In the genomic region with DNA sequence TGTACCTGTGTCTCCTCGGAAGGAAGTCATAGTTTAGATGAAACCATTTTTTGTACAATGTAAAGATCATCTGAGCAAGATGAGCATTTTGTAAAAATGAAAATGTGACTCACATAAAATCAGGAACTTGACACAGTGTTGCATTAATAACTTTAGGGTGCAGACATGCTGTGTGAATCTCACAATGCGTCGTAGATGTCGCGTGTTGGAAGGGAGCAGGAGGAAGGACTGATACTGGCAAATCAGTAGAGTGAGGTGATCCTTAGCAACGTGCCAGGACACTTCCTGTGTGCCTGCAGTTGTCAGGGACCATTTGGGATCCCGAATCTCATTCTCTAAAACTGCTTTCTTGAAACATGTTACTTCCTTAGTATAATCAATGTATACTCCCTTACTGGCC, we compare ENCODE assay signal across 17 cellular contexts.
A peak's percentile ranks its signal among the peaks of the same experiment; 100 is the strongest.
DNase-seq lines count a peak whose midpoint lies in the region; ATAC-seq and TF ChIP-seq lines count a peak whose summit lies in the region.
"Had no signal": no experiment of that assay in that cellular context is flagged by ENCODE, and none has a peak within 500 bp of the region (broad histone marks: within the 10 kb centered on the region; RNA-seq: fewer than 3 reads in every experiment).

No MANE protein-coding gene starts in this region.

- peak overlapping the region; percentile 34; the same call in 1 of the 2 replicates for H3K27ac ChIP-seq in SK-N-MC
- H3K27ac ChIP-seq in lower lobe of right lung = no peak overlapping the region
- H3K27ac ChIP-seq: BLaER1 treated with 17β-estradiol and CSF1 and Interleukin-3, amounts not matched to agents 10 nM and 100 nM; PC-9 had no signal

- no peak overlapping the region for H3K4me3 ChIP-seq in SK-N-MC
- H3K4me3 ChIP-seq in lower lobe of right lung = no peak overlapping the region
- H3K4me3 ChIP-seq: BLaER1 treated with 17β-estradiol and CSF1 and Interleukin-3, amounts not matched to agents 10 nM and 100 nM; PC-9 had no signal

- H3K9me3 ChIP-seq in SK-N-MC (ENCODE audit: low read depth, low read length) (no peaks in the 10 kb centered on the region), lower lobe of right lung (no peaks in the 10 kb centered on the region)
- H3K9me3 ChIP-seq: BLaER1 treated with 17β-estradiol and CSF1 and Interleukin-3, amounts not matched to agents 10 nM and 100 nM had no signal

- H3K36me3 ChIP-seq in SK-N-MC (ENCODE audit: insufficient read depth, low read length) = peaks cover 50% of the 10 kb centered on the region
- peaks cover 27% of the 10 kb centered on the region for H3K36me3 ChIP-seq in lower lobe of right lung
- H3K36me3 ChIP-seq: BLaER1 treated with 17β-estradiol and CSF1 and Interleukin-3, amounts not matched to agents 10 nM and 100 nM had no signal

- peaks cover 17% of the 10 kb centered on the region for H3K4me1 ChIP-seq in lower lobe of right lung

- ATAC-seq in lower lobe of right lung (peak; percentile 40 to 42), GM21447 (IDR thresholded peaks at IDR 0.05; ENCODE audit: unreplicated experiment) (no peak)

- intact Hi-C loops in lower lobe of right lung (cut with DNase I) = no loop called here

- no peaks in the 10 kb centered on the region for H3K27me3 ChIP-seq in lower lobe of right lung (ENCODE audit: low read depth)
- H3K27me3 ChIP-seq: BLaER1 treated with 17β-estradiol and CSF1 and Interleukin-3, amounts not matched to agents 10 nM and 100 nM had no signal

- in situ Hi-C loops in KBM-7 (cut with MboI; ENCODE audit: low pct_unique_long_range_greater_than_20kb, low sequenced_read_pairs) = no loop called here

- TF ChIP-seq CTCF in lower lobe of right lung (IDR thresholded peaks at IDR 0.05) = no peak

- peak; percentile 14 for DNase-seq in activated effector memory CD4-positive, alpha-beta T cell treated with anti-CD3 and anti-CD28 coated beads, Interleukin-2, amount 50 U/mL, for 16 hours
- no peak for DNase-seq in activated effector memory CD4-positive, alpha-beta T cell treated with Interleukin-2 at 50 U/mL for 16 hours
- DNase-seq in SK-N-MC (ENCODE audit: low read depth, low spot score) (no peak), lower lobe of right lung (no peak), NCI-H2029 treated with DMSO at 0.1 percent for 48 hours (lab: John Stamatoyannopoulos, UW) (no peak), putamen (ENCODE audit: low spot score) (no peak), KBM-7 (no peak)
- DNase-seq: COR-L47, DMS53, HCEC 1CT, NCI-H1048, NCI-H2107, NCI-H226, NCI-H526, PC-9 had no signal

- no peak overlapping the region for H3K9ac ChIP-seq in SK-N-MC (ENCODE audit: insufficient read length)
- H3K9ac ChIP-seq: BLaER1 treated with 17β-estradiol and CSF1 and Interleukin-3, amounts not matched to agents 10 nM and 100 nM had no signal
